Comparison of ENCODE assay signal across 1 cellular context in the genomic region with DNA sequence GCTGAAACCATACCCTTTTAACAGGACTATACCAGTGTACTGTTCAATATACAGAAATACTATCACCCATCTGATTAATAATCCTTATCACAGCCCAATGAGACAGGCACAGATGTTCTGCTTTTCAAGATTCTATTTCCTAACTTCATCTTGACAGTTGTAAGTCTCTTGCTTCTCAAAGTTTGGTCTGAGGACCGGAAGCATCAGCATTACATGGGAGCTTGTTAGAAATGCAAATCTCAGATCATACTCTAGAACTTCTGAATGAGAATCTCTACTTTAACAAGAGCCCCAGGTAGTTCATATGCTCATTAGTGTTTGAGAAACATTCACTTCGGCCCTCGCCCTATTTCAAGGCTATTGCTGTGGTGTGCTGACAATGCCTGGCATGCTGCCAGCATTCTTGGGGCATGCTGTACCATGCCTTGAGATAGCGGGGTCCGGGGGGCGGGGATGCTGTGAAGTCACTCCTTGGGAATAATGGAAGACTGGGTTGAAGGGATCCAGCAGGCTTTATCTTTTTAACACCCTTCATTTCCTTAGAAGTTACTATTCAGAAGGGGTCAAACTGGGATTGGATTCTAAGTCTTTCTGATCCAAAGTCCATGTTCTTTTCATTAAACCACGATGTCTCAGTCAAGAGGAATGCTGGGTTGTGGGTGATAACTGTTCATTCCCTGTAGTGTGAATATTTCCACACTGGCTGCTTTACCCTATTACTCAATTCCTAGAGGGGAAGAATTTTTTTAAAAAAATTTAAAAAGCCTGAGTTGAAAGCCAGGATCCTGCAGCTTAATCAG.
TF ChIP-seq lines count a peak whose summit lies in the region.

No MANE protein-coding gene starts in this region.

TF ChIP-seq in SK-N-SH, 30 proteins besides CTCF, POLR2A, EP300 and RAD21 (continued from another document):
- TF ChIP-seq, protein P1, sequence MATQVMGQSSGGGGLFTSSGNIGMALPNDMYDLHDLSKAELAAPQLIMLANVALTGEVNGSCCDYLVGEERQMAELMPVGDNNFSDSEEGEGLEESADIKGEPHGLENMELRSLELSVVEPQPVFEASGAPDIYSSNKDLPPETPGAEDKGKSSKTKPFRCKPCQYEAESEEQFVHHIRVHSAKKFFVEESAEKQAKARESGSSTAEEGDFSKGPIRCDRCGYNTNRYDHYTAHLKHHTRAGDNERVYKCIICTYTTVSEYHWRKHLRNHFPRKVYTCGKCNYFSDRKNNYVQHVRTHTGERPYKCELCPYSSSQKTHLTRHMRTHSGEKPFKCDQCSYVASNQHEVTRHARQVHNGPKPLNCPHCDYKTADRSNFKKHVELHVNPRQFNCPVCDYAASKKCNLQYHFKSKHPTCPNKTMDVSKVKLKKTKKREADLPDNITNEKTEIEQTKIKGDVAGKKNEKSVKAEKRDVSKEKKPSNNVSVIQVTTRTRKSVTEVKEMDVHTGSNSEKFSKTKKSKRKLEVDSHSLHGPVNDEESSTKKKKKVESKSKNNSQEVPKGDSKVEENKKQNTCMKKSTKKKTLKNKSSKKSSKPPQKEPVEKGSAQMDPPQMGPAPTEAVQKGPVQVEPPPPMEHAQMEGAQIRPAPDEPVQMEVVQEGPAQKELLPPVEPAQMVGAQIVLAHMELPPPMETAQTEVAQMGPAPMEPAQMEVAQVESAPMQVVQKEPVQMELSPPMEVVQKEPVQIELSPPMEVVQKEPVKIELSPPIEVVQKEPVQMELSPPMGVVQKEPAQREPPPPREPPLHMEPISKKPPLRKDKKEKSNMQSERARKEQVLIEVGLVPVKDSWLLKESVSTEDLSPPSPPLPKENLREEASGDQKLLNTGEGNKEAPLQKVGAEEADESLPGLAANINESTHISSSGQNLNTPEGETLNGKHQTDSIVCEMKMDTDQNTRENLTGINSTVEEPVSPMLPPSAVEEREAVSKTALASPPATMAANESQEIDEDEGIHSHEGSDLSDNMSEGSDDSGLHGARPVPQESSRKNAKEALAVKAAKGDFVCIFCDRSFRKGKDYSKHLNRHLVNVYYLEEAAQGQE (IDR thresholded peaks at IDR 0.05; ENCODE audit: low read depth, low read length): no peak
- TF ChIP-seq, protein P2, sequence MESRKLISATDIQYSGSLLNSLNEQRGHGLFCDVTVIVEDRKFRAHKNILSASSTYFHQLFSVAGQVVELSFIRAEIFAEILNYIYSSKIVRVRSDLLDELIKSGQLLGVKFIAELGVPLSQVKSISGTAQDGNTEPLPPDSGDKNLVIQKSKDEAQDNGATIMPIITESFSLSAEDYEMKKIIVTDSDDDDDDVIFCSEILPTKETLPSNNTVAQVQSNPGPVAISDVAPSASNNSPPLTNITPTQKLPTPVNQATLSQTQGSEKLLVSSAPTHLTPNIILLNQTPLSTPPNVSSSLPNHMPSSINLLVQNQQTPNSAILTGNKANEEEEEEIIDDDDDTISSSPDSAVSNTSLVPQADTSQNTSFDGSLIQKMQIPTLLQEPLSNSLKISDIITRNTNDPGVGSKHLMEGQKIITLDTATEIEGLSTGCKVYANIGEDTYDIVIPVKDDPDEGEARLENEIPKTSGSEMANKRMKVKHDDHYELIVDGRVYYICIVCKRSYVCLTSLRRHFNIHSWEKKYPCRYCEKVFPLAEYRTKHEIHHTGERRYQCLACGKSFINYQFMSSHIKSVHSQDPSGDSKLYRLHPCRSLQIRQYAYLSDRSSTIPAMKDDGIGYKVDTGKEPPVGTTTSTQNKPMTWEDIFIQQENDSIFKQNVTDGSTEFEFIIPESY (IDR thresholded peaks at IDR 0.05; ENCODE audit: borderline replicate concordance, low read depth): no peak
- TF ChIP-seq TEAD4 (IDR thresholded peaks at IDR 0.05; ENCODE audit: borderline replicate concordance, insufficient read depth) (0 out of 2 replicates have a peak, but pooled peaks have one; percentile 30), ELF1 (IDR thresholded peaks at IDR 0.05) (no peak), SIN3A (IDR thresholded peaks at IDR 0.05; ENCODE audit: borderline replicate concordance, low read depth, low read length) (no peak), TCF12 (IDR thresholded peaks at IDR 0.05) (peak; percentile 90)
- TF ChIP-seq, protein P3, sequence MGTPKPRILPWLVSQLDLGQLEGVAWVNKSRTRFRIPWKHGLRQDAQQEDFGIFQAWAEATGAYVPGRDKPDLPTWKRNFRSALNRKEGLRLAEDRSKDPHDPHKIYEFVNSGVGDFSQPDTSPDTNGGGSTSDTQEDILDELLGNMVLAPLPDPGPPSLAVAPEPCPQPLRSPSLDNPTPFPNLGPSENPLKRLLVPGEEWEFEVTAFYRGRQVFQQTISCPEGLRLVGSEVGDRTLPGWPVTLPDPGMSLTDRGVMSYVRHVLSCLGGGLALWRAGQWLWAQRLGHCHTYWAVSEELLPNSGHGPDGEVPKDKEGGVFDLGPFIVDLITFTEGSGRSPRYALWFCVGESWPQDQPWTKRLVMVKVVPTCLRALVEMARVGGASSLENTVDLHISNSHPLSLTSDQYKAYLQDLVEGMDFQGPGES (IDR thresholded peaks at IDR 0.05; ENCODE audit: low read depth, low read length): no peak
